ENCODE assay signal across 9 cellular contexts in genomic region chr3:117278424-117279190, GRCh38.
DNase-seq lines count a peak whose midpoint lies in the region; ATAC-seq and TF ChIP-seq lines count a peak whose summit lies in the region.
"Had no signal": no experiment of that assay in that cellular context is flagged by ENCODE, and none has a peak within 500 bp of the region (broad histone marks: within the 10 kb centered on the region; RNA-seq: fewer than 3 reads in every experiment).

No MANE protein-coding gene starts in this region.

- CTCF ChIA-PET in RWPE1 (lab: Yijun Ruan, JAX), result interaction anchor here (0.7 kb wide), 1 partner anchor 27 kb away, joined by 3 read pairs; no protein-coding TSS in a partner anchor

- peak overlapping the region; percentile 96 for H3K27ac Mint-ChIP-seq in progenitor cell of endocrine pancreas

- POLR2A ChIA-PET in RWPE1 (lab: Yijun Ruan, JAX; ENCODE audit: low non-redundant PET), result no interaction called here

- TF ChIP-seq CTCF in RWPE1 (conservative IDR thresholded peaks at IDR 0.05; ENCODE audit: low read depth) (no peak), progenitor cell of endocrine pancreas (IDR thresholded peaks at IDR 0.05; ENCODE audit: unreplicated experiment) (no peak)

- no peaks in the 10 kb centered on the region for H3K36me3 Mint-ChIP-seq in progenitor cell of endocrine pancreas (ENCODE audit: insufficient read depth)
- H3K36me3 Mint-ChIP-seq: brain had no signal

- H3K4me1 Mint-ChIP-seq in progenitor cell of endocrine pancreas (ENCODE audit: low read depth), result peaks cover 25% of the 10 kb centered on the region

- DNase-seq in RWPE1 (ENCODE audit: low spot score) (peak; percentile 40), progenitor cell of endocrine pancreas (ENCODE audit: low spot score, unreplicated experiment) (no peak), MV-4-11 (lab: John Stamatoyannopoulos, UW) (no peak)
- no peak for DNase-seq in activated naive CD4-positive, alpha-beta T cell treated with Interleukin-2 at 50 U/mL for 16 hours
- DNase-seq in activated CD8-positive, alpha-beta memory T cell treated with anti-CD3 and anti-CD28 coated beads, Interleukin-2, amount 50 U/mL, for 4 hours, result no peak

- H3K4me3 Mint-ChIP-seq in progenitor cell of endocrine pancreas (ENCODE audit: low read depth), result peak overlapping the region; percentile 32
- H3K4me3 Mint-ChIP-seq: brain had no signal

- no peaks in the 10 kb centered on the region for H3K27me3 Mint-ChIP-seq in progenitor cell of endocrine pancreas

- peak; percentile 100 for ATAC-seq in GM19025 (IDR thresholded peaks at IDR 0.05; ENCODE audit: low read depth, unreplicated experiment)
- peak; percentile 83 for ATAC-seq in HG02852 (IDR thresholded peaks at IDR 0.05; ENCODE audit: unreplicated experiment)
- ATAC-seq: K562 had no signal

- H3K9me3 Mint-ChIP-seq in progenitor cell of endocrine pancreas (ENCODE audit: low read depth), result no peaks in the 10 kb centered on the region
- H3K9me3 Mint-ChIP-seq: brain had no signal

- H3K27ac ChIP-seq in RWPE1, result no peak overlapping the region
